Comparison of ENCODE assay signal across 16 cellular contexts in the genomic region with DNA sequence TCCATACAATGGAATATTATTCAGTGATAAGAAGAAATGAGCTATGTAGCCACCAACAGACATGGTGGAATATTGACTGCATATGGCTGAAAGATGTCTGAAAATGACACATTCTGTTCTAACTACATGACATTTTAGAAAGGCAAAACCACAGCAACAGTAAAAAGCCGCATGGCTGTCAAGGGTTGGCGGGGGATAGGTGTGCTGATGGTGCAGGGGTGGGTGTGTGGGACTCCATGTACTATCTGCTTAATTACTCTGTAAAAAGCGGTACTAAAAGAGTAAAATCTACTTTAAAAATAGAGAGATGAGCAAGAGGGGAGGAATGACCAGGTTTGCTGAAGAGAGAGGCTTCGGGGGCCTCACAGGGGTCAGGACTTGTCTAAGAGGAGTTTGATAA. TPM values are rescaled to one million over a fixed set of nuclear protein-coding genes. Genes with fewer than 3 reads are reported as not detected.
DNase-seq lines count a peak whose midpoint lies in the region; ATAC-seq and TF ChIP-seq lines count a peak whose summit lies in the region.
"Had no signal": no experiment of that assay in that cellular context is flagged by ENCODE, and none has a peak within 500 bp of the region (broad histone marks: within the 10 kb centered on the region; RNA-seq: fewer than 3 reads in every experiment).

No MANE protein-coding gene starts in this region.

- BruUV-seq in MCF 10A (replicated peaks; lab: Mats Ljungman, UMichigan): no TSS peak

- peaks cover 14% of the 10 kb centered on the region for H3K36me3 Mint-ChIP-seq in MCF 10A (ENCODE audit: insufficient read depth, unreplicated experiment)
- peaks cover 4% of the 10 kb centered on the region for H3K36me3 Mint-ChIP-seq in natural killer cell treated with Interleukin-12 subunit alpha and Interleukin-12 subunit beta and Interleukin-15 and Interleukin-18, amount 100 ng/mL, for 72 hours

- intact Hi-C loops in MCF 10A (cut with micrococcal nuclease): no loop called here
- intact Hi-C loops in breast epithelium (cut with DNase I; ENCODE audit: low total_unique reads): no loop called here
- intact Hi-C loops in left colon (cut with DNase I, micrococcal nuclease): no loop called here

- H3K27me3 Mint-ChIP-seq in MCF 10A (ENCODE audit: insufficient read depth, unreplicated experiment): no peaks in the 10 kb centered on the region
- no peaks in the 10 kb centered on the region for H3K27me3 Mint-ChIP-seq in natural killer cell treated with Interleukin-12 subunit alpha and Interleukin-12 subunit beta and Interleukin-15 and Interleukin-18, amount 100 ng/mL, for 72 hours

- H3K4me1 ChIP-seq in breast epithelium: no peaks in the 10 kb centered on the region

- ATAC-seq in natural killer cell treated with Interleukin-12 subunit alpha and Interleukin-12 subunit beta and Interleukin-15 and Interleukin-18, amount 100 ng/mL, for 72 hours: no peak
- ATAC-seq in left colon: no peak
- ATAC-seq in HG03378 (IDR thresholded peaks at IDR 0.05; ENCODE audit: unreplicated experiment): no peak
- ATAC-seq in esophagus mucosa: no peak

- peak overlapping the region; percentile 37 for H3K27ac Mint-ChIP-seq in MCF 10A (ENCODE audit: low read depth, unreplicated experiment)
- peak overlapping the region; percentile 58 to 73 for H3K27ac Mint-ChIP-seq in natural killer cell treated with Interleukin-12 subunit alpha and Interleukin-12 subunit beta and Interleukin-15 and Interleukin-18, amount 100 ng/mL, for 72 hours

- H3K9me3 ChIP-seq in breast epithelium: no peaks in the 10 kb centered on the region

- H3K4me3 ChIP-seq in breast epithelium: no peak overlapping the region

- H3K27ac ChIP-seq in breast epithelium: no peak overlapping the region
- H3K27ac ChIP-seq in caudate nucleus (ENCODE audit: low read depth, low read length): peak overlapping the region; percentile 92
- H3K27ac ChIP-seq: C4-2B had no signal

- H3K4me3 Mint-ChIP-seq in MCF 10A (ENCODE audit: unreplicated experiment): no peak overlapping the region
- H3K4me3 Mint-ChIP-seq in natural killer cell treated with Interleukin-12 subunit alpha and Interleukin-12 subunit beta and Interleukin-15 and Interleukin-18, amount 100 ng/mL, for 72 hours: no peak overlapping the region

- TF ChIP-seq CTCF in MCF 10A (IDR thresholded peaks at IDR 0.05; ENCODE audit: unreplicated experiment): no peak
- no peak for TF ChIP-seq CTCF in breast epithelium (IDR thresholded peaks at IDR 0.05)

- no peaks in the 10 kb centered on the region for H3K36me3 ChIP-seq in breast epithelium

- H3K4me1 Mint-ChIP-seq in MCF 10A (ENCODE audit: insufficient read depth, unreplicated experiment): no peaks in the 10 kb centered on the region
- peaks cover 29 to 42% of the 10 kb centered on the region in 2 donors for H3K4me1 Mint-ChIP-seq in natural killer cell treated with Interleukin-12 subunit alpha and Interleukin-12 subunit beta and Interleukin-15 and Interleukin-18, amount 100 ng/mL, for 72 hours (ENCODE audit: low read depth in 2 of 2)

- POLR2A ChIA-PET in MCF 10A (lab: Yijun Ruan, JAX): interaction anchor here (0.6 kb wide), 2 partner anchors 87 to 114 kb away, joined by 3 to 7 read pairs; no protein-coding TSS in a partner anchor

- CTCF ChIA-PET in MCF 10A (lab: Yijun Ruan, JAX): interaction anchor here (0.6 to 0.7 kb wide), 2 partner anchors 153 to 310 kb away, joined by 3 to 4 read pairs; no protein-coding TSS in a partner anchor

- TF ChIP-seq POLR2A in breast epithelium (IDR thresholded peaks at IDR 0.05): no peak

- H3K9me3 Mint-ChIP-seq in MCF 10A (ENCODE audit: unreplicated experiment): no peaks in the 10 kb centered on the region
- no peaks in the 10 kb centered on the region for H3K9me3 Mint-ChIP-seq in natural killer cell treated with Interleukin-12 subunit alpha and Interleukin-12 subunit beta and Interleukin-15 and Interleukin-18, amount 100 ng/mL, for 72 hours

- DNase-seq in MCF 10A (ENCODE audit: unreplicated experiment) (no peak), breast epithelium (ENCODE audit: low spot score in 2 of 2) (no peak), caudate nucleus (lab: John Stamatoyannopoulos, UW) (peak in 41 of 61 donors; percentile 6 to 89 (median 43)), left colon (no peak)
- DNase-seq in natural killer cell treated with Interleukin-12 subunit alpha and Interleukin-12 subunit beta and Interleukin-15 and Interleukin-18, amount 100 ng/mL, for 72 hours (ENCODE audit: low spot score): no peak
- DNase-seq: DMS53, GDM1, KG1, NCI-H1092 treated with DMSO at 0.1 percent for 48 hours, NCI-H1436 treated with DMSO at 0.1 percent for 48 hours, NCI-H2029, NCI-H510A treated with DMSO at 0.1 percent for 48 hours, NCI-H748 treated with DMSO at 0.1 percent for 48 hours had no signal

- H3K27me3 ChIP-seq in breast epithelium: no peaks in the 10 kb centered on the region

RNA-seq across cellular contexts. Expression of gene YPEL1, which starts 16.7 kb away (rescaled TPM):
- total RNA-seq in MCF 10A (2022) (0.07 and 0.27 TPM in 2 replicates), breast epithelium (1 to 10 TPM; 7.8 to 8.5 (median 7.9) TPM), left colon (1 to 10 TPM; 1.6 to 3.4 TPM), esophagus mucosa (0.36 TPM)
- total RNA-seq in natural killer cell treated with Interleukin-12 subunit alpha and Interleukin-12 subunit beta and Interleukin-15 and Interleukin-18, amount 100 ng/mL, for 72 hours: 10 to 100 TPM; 14.2 to 19.0 TPM

Comparison
In these comparisons a context has a peak if more than half of its experiments do, and no peak if none do; other contexts are left out.
1. DNase-seq: peak in caudate nucleus (41 of 61); none in MCF 10A (single experiment), breast epithelium (0 of 2), natural killer cell treated with Interleukin-12 subunit alpha and Interleukin-12 subunit beta and Interleukin-15 and Interleukin-18, amount 100 ng/mL, for 72 hours (single experiment) and left colon (0 of 2).